In the genomic region with DNA sequence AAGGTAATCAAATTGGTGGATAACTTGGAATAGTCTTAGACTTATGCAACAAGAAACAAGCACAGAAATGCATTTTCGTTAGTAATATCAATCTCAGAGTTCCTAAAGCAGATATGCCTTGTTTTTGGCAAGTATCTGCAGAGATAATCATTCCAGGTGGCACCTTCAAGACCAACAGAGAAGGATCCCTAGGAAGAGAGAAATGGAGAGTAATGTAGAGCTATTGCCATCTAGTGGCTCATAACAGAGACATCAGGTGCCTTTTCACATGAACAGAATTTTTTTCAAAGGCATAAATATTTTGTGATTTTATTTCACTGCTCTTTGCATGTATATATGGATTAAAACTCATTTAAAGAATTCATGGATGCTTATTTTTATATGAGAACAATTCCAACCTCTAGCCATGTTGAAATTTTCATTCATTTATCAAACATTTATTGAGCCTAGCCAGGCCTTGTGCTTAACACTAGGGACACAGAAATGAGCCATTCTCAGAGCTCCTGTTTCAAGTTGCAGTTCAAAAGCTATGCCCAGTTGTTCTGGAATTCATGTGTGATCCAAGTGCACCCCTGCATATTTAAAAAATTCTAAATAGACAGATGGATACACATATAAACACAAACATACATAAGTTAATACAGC, we compare ENCODE assay signal across 8 cellular contexts.
A peak's percentile ranks its signal among the peaks of the same experiment; 100 is the strongest.
DNase-seq lines count a peak whose midpoint lies in the region; ATAC-seq and TF ChIP-seq lines count a peak whose summit lies in the region.

No MANE protein-coding gene starts in this region.

- intact Hi-C loops in Calu3 (cut with micrococcal nuclease; ENCODE audit: unreplicated experiment), result loop anchor here (2.0 to 5.0 kb wide), 2 partner anchors 210 to 296 kb away; no protein-coding TSS in a partner anchor

- no TSS peak for BruUV-seq in Calu3 (replicated peaks; lab: Mats Ljungman, UMichigan)

- H3K9me3 Mint-ChIP-seq in Calu3 (ENCODE audit: low read depth, unreplicated experiment), result no peaks in the 10 kb centered on the region

- no peaks in the 10 kb centered on the region for H3K36me3 Mint-ChIP-seq in Calu3 (ENCODE audit: insufficient read depth, unreplicated experiment)

- H3K4me3 ChIP-seq in AG10803 (ENCODE audit: low read length), result no peak overlapping the region

- H3K27me3 Mint-ChIP-seq in Calu3 (ENCODE audit: unreplicated experiment), result no peaks in the 10 kb centered on the region

- no peaks in the 10 kb centered on the region for H3K4me1 Mint-ChIP-seq in Calu3 (ENCODE audit: low read depth, unreplicated experiment)

- CTCF ChIA-PET in Calu3 (lab: Charles Lee), result interaction anchor here (0.5 kb wide), 1 partner anchor 240 kb away, joined by 5 read pairs; no protein-coding TSS in a partner anchor

- peak; percentile 44 for DNase-seq in AG10803 (ENCODE audit: low read depth)
- peak; percentile 36 for DNase-seq in NCI-H446 treated with DMSO at 0.1 percent for 48 hours (lab: John Stamatoyannopoulos, UW)
- peak; percentile 49 for DNase-seq in cerebellar cortex (ENCODE audit: low spot score)
- peak; percentile 3 for DNase-seq in midbrain (lab: John Stamatoyannopoulos, UW)
- DNase-seq in Calu3, result no peak

- ATAC-seq in GM18870 (IDR thresholded peaks at IDR 0.05; ENCODE audit: unreplicated experiment), result peak; percentile 79
- ATAC-seq in HG03442 (IDR thresholded peaks at IDR 0.05; ENCODE audit: unreplicated experiment), result peak; percentile 80
- ATAC-seq in HG02840 (IDR thresholded peaks at IDR 0.05; ENCODE audit: low FRiP score, unreplicated experiment), result no peak

- H3K27ac Mint-ChIP-seq in Calu3 (ENCODE audit: unreplicated experiment), result no peak overlapping the region

- H3K4me3 Mint-ChIP-seq in Calu3 (ENCODE audit: low read depth, unreplicated experiment), result no peak overlapping the region

- TF ChIP-seq CTCF in AG10803 (conservative IDR thresholded peaks at IDR 0.05; ENCODE audit: low read length) (peak; percentile 75), Calu3 (IDR thresholded peaks at IDR 0.05; ENCODE audit: unreplicated experiment) (no peak)
